1 cellular context compared by ENCODE assay signal in genomic region chr12:109562871-109563270, GRCh38.
TF ChIP-seq lines count a peak whose summit lies in the region.

No MANE protein-coding gene starts in this region.

TF ChIP-seq in H1, 55 proteins besides CTCF, POLR2A, EP300 and RAD21 (continued from another document):
- TF ChIP-seq SIN3A (conservative IDR thresholded peaks at IDR 0.05 in 1 of 2, IDR thresholded peaks at IDR 0.05 in 1 of 2; ENCODE audit: low read depth in 1 of 2, low read length in 2 of 2) (no peak), HDAC6 (IDR thresholded peaks at IDR 0.05; ENCODE audit: low read depth, low read length) (no peak)
